ENCODE assay signal across 9 cellular contexts in genomic region chr12:3168775-3169221, GRCh38.
DNase-seq lines count a peak whose midpoint lies in the region; ATAC-seq and TF ChIP-seq lines count a peak whose summit lies in the region.
"Had no signal": no experiment of that assay in that cellular context is flagged by ENCODE, and none has a peak within 500 bp of the region (broad histone marks: within the 10 kb centered on the region; RNA-seq: fewer than 3 reads in every experiment).

No MANE protein-coding gene starts in this region.

- H3K4me3 ChIP-seq in BE2C (ENCODE audit: low read depth, low read length) = no peak overlapping the region

- DNase-seq in BE2C = peak; percentile 53
- peak; percentile 96 for DNase-seq in HT1080 (ENCODE audit: low read depth)
- DNase-seq in MCF 10A (ENCODE audit: unreplicated experiment) = peak; percentile 97
- no peak for DNase-seq in nephron progenitor cell
- no peak for DNase-seq in NCI-H748 treated with DMSO at 0.1 percent for 48 hours (lab: John Stamatoyannopoulos, UW)
- no peak for DNase-seq in natural killer cell treated with Interleukin-12 subunit alpha and Interleukin-12 subunit beta and Interleukin-15 and Interleukin-18, amount 100 ng/mL, for 72 hours (ENCODE audit: low spot score)
- no peak for DNase-seq in NK-92 treated with Interleukin-12 subunit alpha and Interleukin-12 subunit beta, amount 100 ng/mL, for 24 hours (lab: John Stamatoyannopoulos, UW)
- DNase-seq: activated B cell treated with CpG ODN at 0.5 μM for 24 hours had no signal

- CTCF ChIA-PET in MCF 10A (lab: Yijun Ruan, JAX) = interaction anchor here (0.6 to 2.7 kb wide), 11 partner anchors 15 to 1064 kb away, joined by 3 to 22 read pairs (median 4); no protein-coding TSS in a partner anchor

- no peaks in the 10 kb centered on the region for H3K27me3 ChIP-seq in BE2C

- no peaks in the 10 kb centered on the region for H3K9me3 ChIP-seq in BE2C

- H3K27me3 Mint-ChIP-seq in MCF 10A (ENCODE audit: insufficient read depth, unreplicated experiment) (no peaks in the 10 kb centered on the region), nephron progenitor cell (ENCODE audit: low read depth, poor library complexity) (peaks cover 12% of the 10 kb centered on the region)
- H3K27me3 Mint-ChIP-seq in natural killer cell treated with Interleukin-12 subunit alpha and Interleukin-12 subunit beta and Interleukin-15 and Interleukin-18, amount 100 ng/mL, for 72 hours = peaks cover 14 to 33% of the 10 kb centered on the region in 2 donors

- ATAC-seq in natural killer cell treated with Interleukin-12 subunit alpha and Interleukin-12 subunit beta and Interleukin-15 and Interleukin-18, amount 100 ng/mL, for 72 hours = no peak
- ATAC-seq in GM21786 (IDR thresholded peaks at IDR 0.05; ENCODE audit: unreplicated experiment) = no peak

- H3K4me1 Mint-ChIP-seq in MCF 10A (ENCODE audit: insufficient read depth, unreplicated experiment) = peaks cover 46% of the 10 kb centered on the region
- H3K4me1 Mint-ChIP-seq in nephron progenitor cell = peaks cover 91% of the 10 kb centered on the region
- peaks cover 0 to 2% of the 10 kb centered on the region in 2 donors for H3K4me1 Mint-ChIP-seq in natural killer cell treated with Interleukin-12 subunit alpha and Interleukin-12 subunit beta and Interleukin-15 and Interleukin-18, amount 100 ng/mL, for 72 hours (ENCODE audit: low read depth in 2 of 2)
- H3K4me1 Mint-ChIP-seq: activated B cell treated with CpG ODN at 0.5 μM for 24 hours had no signal

- BruUV-seq in MCF 10A (replicated peaks; lab: Mats Ljungman, UMichigan) = no TSS peak

- H3K27ac Mint-ChIP-seq in MCF 10A (ENCODE audit: low read depth, unreplicated experiment) (peak overlapping the region; percentile 66), nephron progenitor cell (no peak overlapping the region)
- no peak overlapping the region for H3K27ac Mint-ChIP-seq in natural killer cell treated with Interleukin-12 subunit alpha and Interleukin-12 subunit beta and Interleukin-15 and Interleukin-18, amount 100 ng/mL, for 72 hours
- H3K27ac Mint-ChIP-seq: activated B cell treated with CpG ODN at 0.5 μM for 24 hours had no signal

- peaks cover 27% of the 10 kb centered on the region for H3K4me1 ChIP-seq in BE2C

- no peaks in the 10 kb centered on the region for H3K9me3 Mint-ChIP-seq in MCF 10A (ENCODE audit: unreplicated experiment)
- H3K9me3 Mint-ChIP-seq in nephron progenitor cell = no peaks in the 10 kb centered on the region
- no peaks in the 10 kb centered on the region for H3K9me3 Mint-ChIP-seq in natural killer cell treated with Interleukin-12 subunit alpha and Interleukin-12 subunit beta and Interleukin-15 and Interleukin-18, amount 100 ng/mL, for 72 hours
- H3K9me3 Mint-ChIP-seq: activated B cell treated with CpG ODN at 0.5 μM for 24 hours had no signal

- intact Hi-C loops in MCF 10A (cut with micrococcal nuclease) = loop anchor here (1.0 kb wide), 1 partner anchor 50 kb away; no protein-coding TSS in a partner anchor

- POLR2A ChIA-PET in MCF 10A (lab: Yijun Ruan, JAX) = interaction anchor here (0.7 to 1.9 kb wide), 12 partner anchors 15 to 292 kb away, joined by 3 to 6 read pairs (median 4); partner anchors contain the start of genes FOXM1 and RHNO1

- TF ChIP-seq CTCF in BE2C (IDR thresholded peaks at IDR 0.05; ENCODE audit: low read depth, low read length) = no peak
- no peak for TF ChIP-seq CTCF in MCF 10A (IDR thresholded peaks at IDR 0.05; ENCODE audit: unreplicated experiment)
- no peak for TF ChIP-seq CTCF in nephron progenitor cell (IDR thresholded peaks at IDR 0.05)

- no peaks in the 10 kb centered on the region for H3K36me3 ChIP-seq in BE2C

- H3K4me3 Mint-ChIP-seq in MCF 10A (ENCODE audit: unreplicated experiment) = peak overlapping the region; percentile 20
- peak overlapping the region; percentile 30 for H3K4me3 Mint-ChIP-seq in nephron progenitor cell
- no peak overlapping the region for H3K4me3 Mint-ChIP-seq in natural killer cell treated with Interleukin-12 subunit alpha and Interleukin-12 subunit beta and Interleukin-15 and Interleukin-18, amount 100 ng/mL, for 72 hours
- H3K4me3 Mint-ChIP-seq: activated B cell treated with CpG ODN at 0.5 μM for 24 hours had no signal

- no peaks in the 10 kb centered on the region for H3K36me3 Mint-ChIP-seq in MCF 10A (ENCODE audit: insufficient read depth, unreplicated experiment)
- H3K36me3 Mint-ChIP-seq in nephron progenitor cell (ENCODE audit: low read depth) = no peaks in the 10 kb centered on the region
- H3K36me3 Mint-ChIP-seq in natural killer cell treated with Interleukin-12 subunit alpha and Interleukin-12 subunit beta and Interleukin-15 and Interleukin-18, amount 100 ng/mL, for 72 hours = no peaks in the 10 kb centered on the region

Comparison
In these comparisons a context has a peak if more than half of its experiments do, and no peak if none do; other contexts are left out.
1. DNase-seq: peak in BE2C (single experiment), HT1080 (single experiment) and MCF 10A (single experiment); none in nephron progenitor cell (single experiment), NCI-H748 treated with DMSO at 0.1 percent for 48 hours (single experiment), natural killer cell treated with Interleukin-12 subunit alpha and Interleukin-12 subunit beta and Interleukin-15 and Interleukin-18, amount 100 ng/mL, for 72 hours (single experiment) and NK-92 treated with Interleukin-12 subunit alpha and Interleukin-12 subunit beta, amount 100 ng/mL, for 24 hours (single experiment).